16 cellular contexts compared by ENCODE assay signal in genomic region chr1:247337250-247337746, GRCh38. TPM values are rescaled to one million over a fixed set of nuclear protein-coding genes. Genes with fewer than 3 reads are reported as not detected.
DNase-seq lines count a peak whose midpoint lies in the region; ATAC-seq and TF ChIP-seq lines count a peak whose summit lies in the region.
"Had no signal": no experiment of that assay in that cellular context is flagged by ENCODE, and none has a peak within 500 bp of the region (broad histone marks: within the 10 kb centered on the region; RNA-seq: fewer than 3 reads in every experiment).

No MANE protein-coding gene starts in this region.

- no peaks in the 10 kb centered on the region for H3K27me3 ChIP-seq in CD8-positive, alpha-beta T cell (ENCODE audit: insufficient read depth, low read length)
- H3K27me3 ChIP-seq in GM23338 (ENCODE audit: insufficient read depth): no peaks in the 10 kb centered on the region; the same call in 1 of the 2 replicates

- H4K20me1 ChIP-seq in GM23338 (replicated peaks; ENCODE audit: insufficient read depth): peaks cover 63% of the 10 kb centered on the region

- no peaks in the 10 kb centered on the region for H3F3A ChIP-seq in GM23338 (replicated peaks; ENCODE audit: low read depth)

- no peak for TF ChIP-seq CTCF in CD8-positive, alpha-beta T cell (IDR thresholded peaks at IDR 0.05)
- TF ChIP-seq CTCF in GM23338 (conservative IDR thresholded peaks at IDR 0.05; ENCODE audit: low read depth in 2 of 2) (no peak), cardiac fibroblast (IDR thresholded peaks at IDR 0.05; ENCODE audit: low read depth, low read length) (no peak)

- H3K9me2 ChIP-seq in GM23338 (ENCODE audit: insufficient read depth): no peaks in the 10 kb centered on the region

- no peaks in the 10 kb centered on the region for H3K27me3 Mint-ChIP-seq in CD8-positive, alpha-beta T cell (ENCODE audit: low read depth)
- H3K27me3 Mint-ChIP-seq in GM23338 (ENCODE audit: insufficient read depth, low read depth, poor library complexity): peaks cover 17% of the 10 kb centered on the region
- H3K27me3 Mint-ChIP-seq: naive thymus-derived CD4-positive, alpha-beta T cell had no signal

- H3K4me2 ChIP-seq in GM23338: peak overlapping the region; percentile 96
- H3K4me2 ChIP-seq: smooth muscle cell had no signal

- peaks cover 3% of the 10 kb centered on the region for H3K36me3 Mint-ChIP-seq in CD8-positive, alpha-beta T cell
- peaks cover 63% of the 10 kb centered on the region for H3K36me3 Mint-ChIP-seq in GM23338 (ENCODE audit: low read depth)
- H3K36me3 Mint-ChIP-seq: naive thymus-derived CD4-positive, alpha-beta T cell had no signal

- H3K27ac Mint-ChIP-seq in CD8-positive, alpha-beta T cell: peak overlapping the region; percentile 33
- H3K27ac Mint-ChIP-seq in GM23338: peak overlapping the region; percentile 76

- no peaks in the 10 kb centered on the region for H3K9me3 Mint-ChIP-seq in CD8-positive, alpha-beta T cell
- no peaks in the 10 kb centered on the region; the same call in 1 of the 3 replicates for H3K9me3 Mint-ChIP-seq in GM23338

- H3K79me2 ChIP-seq in GM23338 (replicated peaks; ENCODE audit: insufficient read depth): peaks cover 86% of the 10 kb centered on the region

- H3K4me1 Mint-ChIP-seq in CD8-positive, alpha-beta T cell (ENCODE audit: low read depth): peaks cover 51% of the 10 kb centered on the region
- peaks cover 52% of the 10 kb centered on the region for H3K4me1 Mint-ChIP-seq in GM23338

- H3K36me3 ChIP-seq in CD8-positive, alpha-beta T cell (ENCODE audit: insufficient read depth, low read length): no peaks in the 10 kb centered on the region
- peaks cover 18% of the 10 kb centered on the region for H3K36me3 ChIP-seq in GM23338 (ENCODE audit: insufficient read depth)

- H3K4me3 Mint-ChIP-seq in CD8-positive, alpha-beta T cell: no peak overlapping the region
- H3K4me3 Mint-ChIP-seq in GM23338: peak overlapping the region; percentile 10; the same call in 2 of the 3 replicates
- H3K4me3 Mint-ChIP-seq: naive thymus-derived CD4-positive, alpha-beta T cell had no signal

- intact Hi-C loops in CD8-positive, alpha-beta T cell (cut with DNase I, micrococcal nuclease): loop anchor here in 1 of 2 experiments (10.0 kb wide), 1 partner anchor 232 kb away; the partner anchor contains the start of gene ZNF669

- POLR2A ChIA-PET in CD8-positive, alpha-beta T cell (lab: Charles Lee): no interaction called here

- no peak overlapping the region for H3K27ac ChIP-seq in CD8-positive, alpha-beta T cell (ENCODE audit: low read depth, low read length)
- H3K27ac ChIP-seq in GM23338 (ENCODE audit: low read depth): no peak overlapping the region
- H3K27ac ChIP-seq: coronary artery had no signal

- no peaks in the 10 kb centered on the region for H3K9me3 ChIP-seq in CD8-positive, alpha-beta T cell (ENCODE audit: low read length)

- ATAC-seq in CD8-positive, alpha-beta T cell: no peak
- no peak for ATAC-seq in GM23338
- no peak for ATAC-seq in HG03342 (IDR thresholded peaks at IDR 0.05; ENCODE audit: unreplicated experiment)
- ATAC-seq: naive thymus-derived CD4-positive, alpha-beta T cell had no signal

- no peak overlapping the region for H2AFZ ChIP-seq in GM23338

- no peak for DNase-seq in CD8-positive, alpha-beta T cell
- DNase-seq in GM23338 (ENCODE audit: low spot score): no peak
- DNase-seq in cardiac fibroblast (ENCODE audit: low read depth in 2 of 2): peak; percentile 43 to 74
- peak; percentile 82 for DNase-seq in kidney glomerular epithelial cell (lab: John Stamatoyannopoulos, UW)
- no peak for DNase-seq in OCI-M2 (lab: John Stamatoyannopoulos, UW; ENCODE audit: unreplicated experiment)
- DNase-seq in RPMI8226: no peak
- no peak for DNase-seq in SHP77 (lab: John Stamatoyannopoulos, UW)
- DNase-seq: activated CD4-positive, alpha-beta T cell treated with anti-CD3 and anti-CD28 coated beads for 48 hours; activated effector memory CD4-positive, alpha-beta T cell treated with anti-CD3 and anti-CD28 coated beads, Interleukin-2, amount 50 U/mL, for 16 hours; mammary epithelial cell; naive thymus-derived CD4-positive, alpha-beta T cell; NCI-H82; stimulated activated CD8-positive, alpha-beta memory T cell treated with anti-CD3 and anti-CD28 coated beads, Interleukin-4, amount 100 ng/mL, for 48 hours had no signal

- no peak overlapping the region for H3K4me3 ChIP-seq in CD8-positive, alpha-beta T cell (ENCODE audit: low read depth, low read length)
- H3K4me3 ChIP-seq in GM23338 (peak overlapping the region; percentile 13; the same call in 1 of the 2 replicates), cardiac fibroblast (replicated peaks in 1 of 2; ENCODE audit: low read depth in 2 of 2, low read length in 2 of 2) (no peak overlapping the region)
- H3K4me3 ChIP-seq: coronary artery, smooth muscle cell had no signal

- peaks cover 15% of the 10 kb centered on the region for H3K4me1 ChIP-seq in CD8-positive, alpha-beta T cell (ENCODE audit: insufficient read depth, low read length)
- H3K4me1 ChIP-seq in GM23338 (ENCODE audit: insufficient read depth): peaks cover 51% of the 10 kb centered on the region

- CTCF ChIA-PET in CD8-positive, alpha-beta T cell (lab: Charles Lee): no interaction called here

TF ChIP-seq in GM23338, 12 proteins besides CTCF, POLR2A, EP300 and RAD21:
- TF ChIP-seq ZNF331 (CRISPR knock-in tag; IDR thresholded peaks at IDR 0.05; ENCODE audit: low read depth) (no peak), STAT1 (IDR thresholded peaks at IDR 0.05; ENCODE audit: unreplicated experiment) (no peak), EZH2phosphoT487 (IDR thresholded peaks at IDR 0.05; ENCODE audit: unreplicated experiment) (no peak), CREB1 (CRISPR knock-in tag; IDR thresholded peaks at IDR 0.05; ENCODE audit: low read depth) (no peak), EZH2 (IDR thresholded peaks at IDR 0.05; ENCODE audit: low read depth, unreplicated experiment) (no peak), REST (IDR thresholded peaks at IDR 0.05; ENCODE audit: unreplicated experiment) (no peak), NANOG (IDR thresholded peaks at IDR 0.05; ENCODE audit: borderline replicate concordance) (no peak), POLR2AphosphoS5 (IDR thresholded peaks at IDR 0.05; ENCODE audit: low read depth) (no peak), JUNB (IDR thresholded peaks at IDR 0.05; ENCODE audit: unreplicated experiment) (no peak)

RNA-seq across cellular contexts. Expression of gene ZNF496, which starts 5.6 kb away (rescaled TPM):
- total RNA-seq in CD8-positive, alpha-beta T cell: 10 to 100 TPM; 43.4 to 47.2 TPM
- total RNA-seq in GM23338 (2014; rRNA removed; shearing (Covaris generic)): 102 and 127 TPM in 2 replicates
- 20.4 and 22.0 TPM in 2 replicates for polyA plus RNA-seq in GM23338 (2016; fragmentation: Nextera tagmentation; extraction: Ambion mirVana)

Comparison
In these comparisons a context has a peak if more than half of its experiments do, and no peak if none do; other contexts are left out.
1. DNase-seq: peak in cardiac fibroblast (2 of 2) and kidney glomerular epithelial cell (single experiment); none in CD8-positive, alpha-beta T cell (0 of 7), GM23338 (single experiment), OCI-M2 (single experiment), RPMI8226 (single experiment) and SHP77 (0 of 2).